Comparison of ENCODE assay signal across 27 cellular contexts in the genomic region with DNA sequence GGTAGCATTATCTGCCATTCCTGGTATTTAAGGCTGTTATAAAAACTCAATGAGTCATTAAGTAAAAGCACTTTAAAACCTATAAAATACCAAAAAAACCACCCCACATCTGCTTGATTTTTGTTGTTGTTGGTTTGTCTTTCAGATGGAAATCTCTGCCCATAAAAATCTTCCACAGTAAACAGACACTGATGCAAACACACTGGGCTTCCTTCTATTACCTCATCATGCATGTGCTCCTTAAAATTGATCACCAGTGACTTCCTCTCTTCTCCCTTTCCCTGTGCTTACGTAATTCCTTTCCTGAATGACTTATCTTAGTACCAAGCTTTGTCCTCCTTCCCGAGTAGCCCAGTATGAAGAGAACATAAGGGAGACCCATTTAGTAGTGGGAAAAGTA.
DNase-seq lines count a peak whose midpoint lies in the region; ATAC-seq and TF ChIP-seq lines count a peak whose summit lies in the region.
"Had no signal": no experiment of that assay in that cellular context is flagged by ENCODE, and none has a peak within 500 bp of the region (broad histone marks: within the 10 kb centered on the region; RNA-seq: fewer than 3 reads in every experiment).

No MANE protein-coding gene starts in this region.

- H3K27ac ChIP-seq in hepatocyte (no peak overlapping the region), body of pancreas (no peak overlapping the region)
- H3K27ac ChIP-seq: ascending aorta, uterus had no signal

- DNase-seq in BJ (ENCODE audit: low read depth), result peak; percentile 72
- DNase-seq in HS-5 (ENCODE audit: low read depth), result peak; percentile 36
- DNase-seq in T1000 (lab: John Stamatoyannopoulos, UW), result peak; percentile 5
- DNase-seq in hepatocyte (ENCODE audit: low spot score), result peak; percentile 19
- no peak for DNase-seq in progenitor cell of endocrine pancreas (ENCODE audit: low spot score, unreplicated experiment)
- no peak for DNase-seq in stimulated activated CD4-positive, alpha-beta T cell treated with anti-CD3 and anti-CD28 coated beads, Interleukin-12 subunit alpha, Interleukin-12 subunit beta, amount 100 ng/mL, for 4 hours
- DNase-seq in GM19238 (ENCODE audit: insufficient read length, low spot score), result no peak
- no peak for DNase-seq in body of pancreas
- DNase-seq: activated CD4-positive, alpha-beta T cell treated with anti-CD3 and anti-CD28 coated beads, Interleukin-2, amount 50 U/mL, for 1 hour; COR-L47; DMS79; foreskin melanocyte; hippocampal formation; Kasumi-1; left ventricle myocardium superior; midbrain; NCI-H1105; NCI-H1930; NCI-H748 treated with DMSO at 0.1 percent for 48 hours; stimulated activated CD4-positive, alpha-beta T cell treated with anti-CD3 and anti-CD28 coated beads, Interleukin-4, amount 100 ng/mL, for 1 hour; uterus had no signal

- TF ChIP-seq CTCF in BJ (IDR thresholded peaks at IDR 0.05; ENCODE audit: insufficient read depth, low read depth, low read length) (no peak), hepatocyte (IDR thresholded peaks at IDR 0.05; ENCODE audit: poor library complexity) (no peak), progenitor cell of endocrine pancreas (IDR thresholded peaks at IDR 0.05; ENCODE audit: unreplicated experiment) (no peak), body of pancreas (IDR thresholded peaks at IDR 0.05) (no peak)

- ATAC-seq in body of pancreas, result no peak
- ATAC-seq: activated naive CD4-positive, alpha-beta T cell treated with anti-CD3 and anti-CD28 coated beads, Interleukin-2, amount 50 U/mL, for 72 hours; left ventricle myocardium superior; stimulated activated memory B cell treated with anti-CD40 and anti-IgM and Interleukin-4, amounts not matched to agents 10 μg/mL and 1 μg/mL and 100 μg/mL, for 72 hours had no signal

- H3K4me1 ChIP-seq in hepatocyte (ENCODE audit: insufficient read depth) (no peaks in the 10 kb centered on the region), body of pancreas (no peaks in the 10 kb centered on the region)
- H3K4me1 ChIP-seq: ascending aorta, uterus had no signal

- no peak overlapping the region for H3K4me3 Mint-ChIP-seq in progenitor cell of endocrine pancreas (ENCODE audit: low read depth)
- H3K4me3 Mint-ChIP-seq: central memory CD8-positive, alpha-beta T cell; nephron; stimulated activated memory B cell treated with anti-CD40 and anti-IgM and Interleukin-4, amounts not matched to agents 10 μg/mL and 1 μg/mL and 100 μg/mL, for 72 hours had no signal

- H2AFZ ChIP-seq in hepatocyte, result no peak overlapping the region

- no peak for TF ChIP-seq POLR2A in body of pancreas (IDR thresholded peaks at IDR 0.05)

- H3K27me3 ChIP-seq in BJ (ENCODE audit: control insufficient read depth, insufficient read depth, low read length) (peaks cover 6% of the 10 kb centered on the region), hepatocyte (no peaks in the 10 kb centered on the region), body of pancreas (no peaks in the 10 kb centered on the region)
- H3K27me3 ChIP-seq: ascending aorta; BLaER1 treated with 17β-estradiol and CSF1 and Interleukin-3, amounts not matched to agents 10 nM and 100 nM; uterus had no signal

- H3K4me3 ChIP-seq in BJ (ENCODE audit: low read depth, low read length) (no peak overlapping the region), hepatocyte (no peak overlapping the region), body of pancreas (no peak overlapping the region)
- H3K4me3 ChIP-seq: ascending aorta; BLaER1 treated with 17β-estradiol and CSF1 and Interleukin-3, amounts not matched to agents 10 nM and 100 nM; uterus had no signal

- H3K36me3 Mint-ChIP-seq in progenitor cell of endocrine pancreas (ENCODE audit: insufficient read depth), result no peaks in the 10 kb centered on the region
- H3K36me3 Mint-ChIP-seq: activated naive CD4-positive, alpha-beta T cell treated with anti-CD3 and anti-CD28 coated beads, Interleukin-2, amount 50 U/mL, for 72 hours; stimulated activated memory B cell treated with anti-CD40 and anti-IgM and Interleukin-4, amounts not matched to agents 10 μg/mL and 1 μg/mL and 100 μg/mL, for 72 hours had no signal

- H3K4me1 Mint-ChIP-seq in progenitor cell of endocrine pancreas (ENCODE audit: low read depth), result peaks cover 4% of the 10 kb centered on the region
- H3K4me1 Mint-ChIP-seq: central memory CD8-positive, alpha-beta T cell; nephron; stimulated activated memory B cell treated with anti-CD40 and anti-IgM and Interleukin-4, amounts not matched to agents 10 μg/mL and 1 μg/mL and 100 μg/mL, for 72 hours had no signal

- intact Hi-C loops in body of pancreas (cut with DNase I), result no loop called here

- H3K27me3 Mint-ChIP-seq in progenitor cell of endocrine pancreas, result peaks cover 8% of the 10 kb centered on the region

- H3K36me3 ChIP-seq in BJ (ENCODE audit: control insufficient read depth, insufficient read depth, low read length), result no peaks in the 10 kb centered on the region
- H3K36me3 ChIP-seq in hepatocyte (replicated peaks; ENCODE audit: insufficient read depth, low read depth), result no peaks in the 10 kb centered on the region
- H3K36me3 ChIP-seq in body of pancreas (replicated peaks in 1 of 2; ENCODE audit: insufficient read depth in 1 of 2, low read depth in 2 of 2), result no peaks in the 10 kb centered on the region
- H3K36me3 ChIP-seq: ascending aorta; BLaER1 treated with 17β-estradiol and CSF1 and Interleukin-3, amounts not matched to agents 10 nM and 100 nM; uterus had no signal

- H3K9me2 ChIP-seq in hepatocyte (replicated peaks; ENCODE audit: insufficient read depth), result no peaks in the 10 kb centered on the region

- H3K4me2 ChIP-seq in hepatocyte, result no peak overlapping the region

- CTCF ChIA-PET in BJ (lab: Yijun Ruan, JAX), result interaction anchor here (0.6 to 1.9 kb wide), 2 partner anchors 11 to 1319 kb away, joined by 3 to 4 read pairs; no protein-coding TSS in a partner anchor

- no peaks in the 10 kb centered on the region for H4K20me1 ChIP-seq in hepatocyte (ENCODE audit: insufficient read depth, poor library complexity, severe bottlenecking)
- H4K20me1 ChIP-seq: BLaER1 treated with 17β-estradiol and CSF1 and Interleukin-3, amounts not matched to agents 10 nM and 100 nM had no signal

- H3K9me3 Mint-ChIP-seq in progenitor cell of endocrine pancreas (ENCODE audit: low read depth), result peaks cover 5% of the 10 kb centered on the region
- H3K9me3 Mint-ChIP-seq: activated naive CD4-positive, alpha-beta T cell treated with anti-CD3 and anti-CD28 coated beads, Interleukin-2, amount 50 U/mL, for 72 hours; central memory CD8-positive, alpha-beta T cell; stimulated activated memory B cell treated with anti-CD40 and anti-IgM and Interleukin-4, amounts not matched to agents 10 μg/mL and 1 μg/mL and 100 μg/mL, for 72 hours had no signal

- H3K27ac Mint-ChIP-seq in progenitor cell of endocrine pancreas, result no peak overlapping the region
- H3K27ac Mint-ChIP-seq: activated naive CD4-positive, alpha-beta T cell treated with anti-CD3 and anti-CD28 coated beads, Interleukin-2, amount 50 U/mL, for 72 hours; nephron; stimulated activated memory B cell treated with anti-CD40 and anti-IgM and Interleukin-4, amounts not matched to agents 10 μg/mL and 1 μg/mL and 100 μg/mL, for 72 hours had no signal

- POLR2A ChIA-PET in BJ (lab: Charles Lee), result no interaction called here

- no peaks in the 10 kb centered on the region for H3K79me2 ChIP-seq in hepatocyte

- 65% methylated on average over 2 of the region's 2 CpGs for WGBS in hepatocyte (ENCODE audit: low lambda C conversion rate, missing lambda C conversion rate)
- 51 to 56% methylated on average over 2 of the region's 2 CpGs for WGBS in body of pancreas, 2 donors

- H3K9me3 ChIP-seq in hepatocyte (ENCODE audit: low read depth), result no peaks in the 10 kb centered on the region
- no peaks in the 10 kb centered on the region for H3K9me3 ChIP-seq in body of pancreas
- H3K9me3 ChIP-seq: ascending aorta; BLaER1 treated with 17β-estradiol and CSF1 and Interleukin-3, amounts not matched to agents 10 nM and 100 nM; uterus had no signal

Comparison
In these comparisons a context has a peak if more than half of its experiments do, and no peak if none do; other contexts are left out.
1. DNase-seq: peak in BJ (single experiment), HS-5 (single experiment), T1000 (single experiment) and hepatocyte (single experiment); none in progenitor cell of endocrine pancreas (single experiment), stimulated activated CD4-positive, alpha-beta T cell treated with anti-CD3 and anti-CD28 coated beads, Interleukin-12 subunit alpha, Interleukin-12 subunit beta, amount 100 ng/mL, for 4 hours (single experiment), GM19238 (single experiment) and body of pancreas (0 of 4).